In the genomic region with DNA sequence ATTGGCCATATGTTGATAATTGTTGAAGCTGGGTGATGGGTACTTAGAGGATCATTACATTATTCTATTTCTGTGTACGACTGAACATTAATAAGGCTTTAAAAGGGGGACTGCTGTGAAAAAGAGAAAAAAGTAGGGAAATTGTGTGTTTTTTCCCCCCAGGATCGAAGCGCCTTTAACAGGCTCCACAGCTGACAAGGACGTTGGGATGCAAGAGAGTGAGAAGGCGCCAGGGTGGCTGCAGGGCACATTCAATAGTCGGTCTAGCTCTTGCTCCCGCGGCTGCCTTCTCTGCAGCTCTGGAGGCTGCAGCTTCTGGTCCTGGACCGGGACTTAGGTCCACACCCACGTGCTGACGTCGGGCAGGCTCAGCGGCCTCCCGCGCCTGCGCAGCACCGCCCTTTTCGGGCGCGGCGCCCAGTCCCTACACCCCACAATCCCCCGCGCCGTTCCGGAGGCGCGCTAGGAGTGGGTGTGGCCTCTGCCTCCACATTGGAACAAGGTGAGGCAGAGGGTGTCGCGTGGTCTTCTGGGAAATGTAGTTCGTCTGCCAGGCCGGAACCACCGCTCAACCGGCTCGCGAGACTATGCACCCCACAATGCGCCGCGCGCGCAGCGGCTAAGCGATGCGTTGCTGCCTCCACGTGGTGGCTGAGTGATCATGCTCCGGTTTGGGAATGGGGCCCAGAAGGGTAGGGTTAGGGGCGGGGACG, we compare ENCODE assay signal across 1 cellular context.
TF ChIP-seq lines count a peak whose summit lies in the region.

No MANE protein-coding gene starts in this region.

TF ChIP-seq in IMR-90, 13 proteins besides CTCF, POLR2A, EP300 and RAD21:
- TF ChIP-seq CHD1 (IDR thresholded peaks at IDR 0.05; ENCODE audit: low read depth, low read length) (no peak), SMC3 (IDR thresholded peaks at IDR 0.05; ENCODE audit: low read depth, low read length) (peak; percentile 100), MXI1 (IDR thresholded peaks at IDR 0.05; ENCODE audit: borderline replicate concordance, low read depth, low read length) (peak; percentile 78; the same call in 1 of the 2 replicates), FOS (IDR thresholded peaks at IDR 0.05; ENCODE audit: low read depth, low read length) (no peak), MAFK (IDR thresholded peaks at IDR 0.05; ENCODE audit: low read depth, low read length) (no peak), NFE2L2 (IDR thresholded peaks at IDR 0.05; ENCODE audit: low read depth, low read length) (no peak), MAZ (IDR thresholded peaks at IDR 0.05; ENCODE audit: borderline replicate concordance, low read depth, low read length) (peak; percentile 89), BHLHE40 (IDR thresholded peaks at IDR 0.05; ENCODE audit: low read depth, low read length) (0 out of 2 replicates have a peak, but pooled peaks have one; percentile 9), USF2 (IDR thresholded peaks at IDR 0.05; ENCODE audit: low read depth, low read length) (peak; percentile 76), RFX5 (IDR thresholded peaks at IDR 0.05; ENCODE audit: low read depth, low read length) (no peak), RCOR1 (IDR thresholded peaks at IDR 0.05; ENCODE audit: insufficient replicate concordance, low read length) (no peak), ELK1 (IDR thresholded peaks at IDR 0.05; ENCODE audit: borderline replicate concordance, low read depth, low read length) (no peak), CEBPB (IDR thresholded peaks at IDR 0.05; ENCODE audit: low read depth, low read length) (no peak)
